In genomic region chr11:126061707-126062678, GRCh38 we compare ENCODE assay signal across 8 cellular contexts. TPM values are rescaled to one million over a fixed set of nuclear protein-coding genes. Genes with fewer than 3 reads are reported as not detected.
A peak's percentile ranks its signal among the peaks of the same experiment; 100 is the strongest.
DNase-seq lines count a peak whose midpoint lies in the region; ATAC-seq and TF ChIP-seq lines count a peak whose summit lies in the region.

No MANE protein-coding gene starts in this region.

- peak overlapping the region; percentile 60 for H3K27ac Mint-ChIP-seq in activated naive CD8-positive, alpha-beta T cell treated with anti-CD3 and anti-CD28 coated beads, Interleukin-2, amount 10 ng/mL, durations not matched to agents 7 days and 5 days

- peak overlapping the region; percentile 72 for H3K4me2 ChIP-seq in DND-41 (ENCODE audit: insufficient read depth, low read length)

- no peaks in the 10 kb centered on the region for H4K20me1 ChIP-seq in DND-41 (ENCODE audit: insufficient read depth, low read length)

- 1% methylated on average over 57 of the region's 57 CpGs for WGBS in right cardiac atrium

- no peaks in the 10 kb centered on the region for H3K36me3 ChIP-seq in DND-41 (ENCODE audit: insufficient read depth, low read length)
- H3K36me3 ChIP-seq in rectal smooth muscle tissue (ENCODE audit: control insufficient read depth, insufficient read depth, low read length), result no peaks in the 10 kb centered on the region

- H3K4me1 ChIP-seq in DND-41 (ENCODE audit: insufficient read depth, low read length) (peaks cover 18% of the 10 kb centered on the region), right cardiac atrium (ENCODE audit: control insufficient read depth, insufficient read depth, low read length) (no peaks in the 10 kb centered on the region), rectal smooth muscle tissue (ENCODE audit: control insufficient read depth, insufficient read depth, low read length) (peaks cover 20% of the 10 kb centered on the region)

- ATAC-seq in DND-41 (ENCODE audit: insufficient read depth, low read depth), result peak; percentile 10; the same call in 2 of the 3 replicates
- ATAC-seq in HG02943 (IDR thresholded peaks at IDR 0.05; ENCODE audit: low read depth, unreplicated experiment), result peak; percentile 1
- peak; percentile 3 for ATAC-seq in activated naive CD8-positive, alpha-beta T cell treated with anti-CD3 and anti-CD28 coated beads, Interleukin-2, amount 10 ng/mL, durations not matched to agents 7 days and 5 days (ENCODE audit: low read depth)
- peak in 1 of 2 donors; percentile 20 for ATAC-seq in right cardiac atrium
- ATAC-seq in GM21786 (IDR thresholded peaks at IDR 0.05; ENCODE audit: unreplicated experiment), result no peak
- ATAC-seq in GM21381 (IDR thresholded peaks at IDR 0.05; ENCODE audit: unreplicated experiment), result no peak

- H3K9ac ChIP-seq in DND-41 (ENCODE audit: low read depth, low read length), result peak overlapping the region; percentile 54
- no peak overlapping the region for H3K9ac ChIP-seq in rectal smooth muscle tissue (ENCODE audit: low read length)

- H3K27me3 Mint-ChIP-seq in activated naive CD8-positive, alpha-beta T cell treated with anti-CD3 and anti-CD28 coated beads, Interleukin-2, amount 10 ng/mL, durations not matched to agents 7 days and 5 days, result peaks cover 53% of the 10 kb centered on the region

- no peaks in the 10 kb centered on the region for H3K36me3 Mint-ChIP-seq in activated naive CD8-positive, alpha-beta T cell treated with anti-CD3 and anti-CD28 coated beads, Interleukin-2, amount 10 ng/mL, durations not matched to agents 7 days and 5 days

- H3K4me3 ChIP-seq in DND-41 (ENCODE audit: low read depth in 1 of 2, low read length in 2 of 2) (peak overlapping the region; percentile 30 to 58; a peak in 3 of 4 replicates), right cardiac atrium (ENCODE audit: low read length) (peak overlapping the region; percentile 83), rectal smooth muscle tissue (ENCODE audit: low read length) (peak overlapping the region; percentile 94)

- intact Hi-C loops in right cardiac atrium (cut with DNase I), result no loop called here

- H3K9me3 Mint-ChIP-seq in activated naive CD8-positive, alpha-beta T cell treated with anti-CD3 and anti-CD28 coated beads, Interleukin-2, amount 10 ng/mL, durations not matched to agents 7 days and 5 days, result no peaks in the 10 kb centered on the region

- DNase-seq in DND-41 (no peak), NCI-H748 treated with DMSO at 0.1 percent for 48 hours (lab: John Stamatoyannopoulos, UW) (peak; percentile 39), right cardiac atrium (peak in 2 of 3 donors; percentile 44 to 76)
- DNase-seq in activated naive CD8-positive, alpha-beta T cell treated with anti-CD3 and anti-CD28 coated beads, Interleukin-2, amount 10 ng/mL, durations not matched to agents 7 days and 5 days, result peak; percentile 63

- no peaks in the 10 kb centered on the region for H3K9me3 ChIP-seq in DND-41 (ENCODE audit: insufficient read depth, low read length, severe bottlenecking)
- H3K9me3 ChIP-seq in right cardiac atrium (ENCODE audit: control insufficient read depth, low read length), result no peaks in the 10 kb centered on the region

- peaks cover 4% of the 10 kb centered on the region for H3K4me1 Mint-ChIP-seq in activated naive CD8-positive, alpha-beta T cell treated with anti-CD3 and anti-CD28 coated beads, Interleukin-2, amount 10 ng/mL, durations not matched to agents 7 days and 5 days

- H3K79me2 ChIP-seq in DND-41 (ENCODE audit: insufficient read depth, low read length), result no peaks in the 10 kb centered on the region

- peak overlapping the region; percentile 60 for H2AFZ ChIP-seq in DND-41 (ENCODE audit: low read depth, low read length)

- POLR2A ChIA-PET in activated naive CD8-positive, alpha-beta T cell treated with anti-CD3 and anti-CD28 coated beads, Interleukin-2, amount 10 ng/mL, durations not matched to agents 7 days and 5 days (lab: Charles Lee), result interaction anchor here (2.2 kb wide), 1 partner anchor 22 kb away, joined by 10 read pairs; no protein-coding TSS in a partner anchor

- H3K27ac ChIP-seq in DND-41 (ENCODE audit: low read length) (no peak overlapping the region), right cardiac atrium (ENCODE audit: low read length) (no peak overlapping the region), rectal smooth muscle tissue (ENCODE audit: low read depth, low read length) (peak overlapping the region; percentile 77)

- no peak for TF ChIP-seq CTCF in DND-41 (IDR thresholded peaks at IDR 0.05; ENCODE audit: borderline replicate concordance, extremely low read depth, low read length, poor library complexity, severe bottlenecking)

- H3K4me3 Mint-ChIP-seq in activated naive CD8-positive, alpha-beta T cell treated with anti-CD3 and anti-CD28 coated beads, Interleukin-2, amount 10 ng/mL, durations not matched to agents 7 days and 5 days, result peak overlapping the region; percentile 74

- H3K27me3 ChIP-seq in DND-41 (ENCODE audit: insufficient read depth, low read length, poor library complexity) (peaks cover 17% of the 10 kb centered on the region), right cardiac atrium (ENCODE audit: control insufficient read depth, insufficient read depth) (no peaks in the 10 kb centered on the region), rectal smooth muscle tissue (ENCODE audit: control insufficient read depth, insufficient read depth, low read length) (no peaks in the 10 kb centered on the region)

RNA-seq across cellular contexts. Expression of gene CDON, which starts 0.7 kb away (rescaled TPM):
- 1 to 10 TPM; 3.4 to 3.9 TPM for total RNA-seq in activated naive CD8-positive, alpha-beta T cell treated with anti-CD3 and anti-CD28 coated beads, Interleukin-2, amount 10 ng/mL, durations not matched to agents 7 days and 5 days
- 10 to 100 TPM; 18.4 to 32.2 (median 23.5) TPM for total RNA-seq in right cardiac atrium
- polyA plus RNA-seq in right cardiac atrium, result 4.4 TPM

Comparison
In these comparisons a context has a peak if more than half of its experiments do, and no peak if none do; other contexts are left out.
1. ATAC-seq: peak in DND-41 (single experiment), HG02943 (single experiment) and activated naive CD8-positive, alpha-beta T cell treated with anti-CD3 and anti-CD28 coated beads, Interleukin-2, amount 10 ng/mL, durations not matched to agents 7 days and 5 days (single experiment); none in GM21786 (single experiment) and GM21381 (single experiment).
2. H3K4me3 ChIP-seq: peak in every context shown above with its lines; median percentile 94 in rectal smooth muscle tissue; 83 in right cardiac atrium; 44 in DND-41.